In genomic region chr4:107721436-107722090, GRCh38 we compare ENCODE assay signal across 9 cellular contexts. TPM values are rescaled to one million over a fixed set of nuclear protein-coding genes. Genes with fewer than 3 reads are reported as not detected.
DNase-seq lines count a peak whose midpoint lies in the region; ATAC-seq and TF ChIP-seq lines count a peak whose summit lies in the region.
"Had no signal": no experiment of that assay in that cellular context is flagged by ENCODE, and none has a peak within 500 bp of the region (broad histone marks: within the 10 kb centered on the region; RNA-seq: fewer than 3 reads in every experiment).

No MANE protein-coding gene starts in this region.

- 42 to 57% (median 53%) methylated on average over 9 of the region's 9 CpGs for WGBS in heart left ventricle, 4 donors

- ATAC-seq in heart left ventricle, result no peak
- no peak for ATAC-seq in GM18505 (IDR thresholded peaks at IDR 0.05; ENCODE audit: unreplicated experiment)

- no peaks in the 10 kb centered on the region for H3K27me3 ChIP-seq in heart left ventricle

- TF ChIP-seq CTCF in heart left ventricle (IDR thresholded peaks at IDR 0.05), result no peak

- peaks cover 0 to 3% (median 0%) of the 10 kb centered on the region in 9 donors for H3K36me3 ChIP-seq in heart left ventricle

- intact Hi-C loops in heart left ventricle (cut with DNase I), result loop anchor here in 1 of 10 donors (5.0 kb wide), 1 partner anchor 271 kb away; no protein-coding TSS in a partner anchor

- H3K4me3 ChIP-seq in heart left ventricle, result peak overlapping the region in 11 of 12 donors; percentile 74 to 100 (median 94)

- H3K9me3 ChIP-seq in heart left ventricle, result no peaks in the 10 kb centered on the region

- peak; percentile 7 for DNase-seq in NCI-H2107 treated with DMSO at 0.1 percent for 48 hours (lab: John Stamatoyannopoulos, UW; ENCODE audit: unreplicated experiment)
- no peak for DNase-seq in NCI-H2107 (lab: John Stamatoyannopoulos, UW)
- peak; percentile 38 for DNase-seq in activated T-cell treated with anti-CD3 and anti-CD28 coated beads for 48 hours (ENCODE audit: low read depth)
- peak in 1 of 5 donors; percentile 43 for DNase-seq in heart left ventricle
- peak in 3 of 4 experiments; percentile 9 to 36 (median 24) for DNase-seq in stimulated activated CD4-positive, alpha-beta T cell treated with anti-CD3 and anti-CD28 coated beads, Interleukin-1b, Interleukin-23, amount 100 ng/mL, for 24 hours (ENCODE audit: low read depth in 4 of 4, low spot score in 1 of 4)
- no peak for DNase-seq in NCI-H446 treated with DMSO at 0.1 percent for 48 hours (lab: John Stamatoyannopoulos, UW)
- no peak for DNase-seq in putamen (ENCODE audit: low spot score)

- peaks cover 0 to 24% (median 14%) of the 10 kb centered on the region in 12 donors for H3K4me1 ChIP-seq in heart left ventricle

- peak overlapping the region in 3 of 12 donors; percentile 85 to 95 (median 93) for H3K27ac ChIP-seq in heart left ventricle
- H3K27ac ChIP-seq: SK-N-MC had no signal

- TF ChIP-seq POLR2A in heart left ventricle (IDR thresholded peaks at IDR 0.05) (no peak), GM18505 (IDR thresholded peaks at IDR 0.05; ENCODE audit: borderline replicate concordance, extremely low read depth, insufficient read depth, insufficient read length) (no peak)

RNA-seq across cellular contexts. Expression of gene PAPSS1, which starts 1.5 kb away (rescaled TPM):
- total RNA-seq in heart left ventricle, result 10 to 100 TPM in 4 of 9 donors, 1 to 10 TPM in 5; 7.4 to 32.7 (median 9.3) TPM
- polyA plus RNA-seq in heart left ventricle, result 10 to 100 TPM in 1 of 2 donors, 1 to 10 TPM in 1; 5.9 to 16.3 TPM

Comparison
In these comparisons a context has a peak if more than half of its experiments do, and no peak if none do; other contexts are left out.
1. DNase-seq: peak in NCI-H2107 treated with DMSO at 0.1 percent for 48 hours (single experiment), activated T-cell treated with anti-CD3 and anti-CD28 coated beads for 48 hours (single experiment) and stimulated activated CD4-positive, alpha-beta T cell treated with anti-CD3 and anti-CD28 coated beads, Interleukin-1b, Interleukin-23, amount 100 ng/mL, for 24 hours (3 of 4); none in NCI-H2107 (single experiment), NCI-H446 treated with DMSO at 0.1 percent for 48 hours (single experiment) and putamen (single experiment).